In the genomic region with DNA sequence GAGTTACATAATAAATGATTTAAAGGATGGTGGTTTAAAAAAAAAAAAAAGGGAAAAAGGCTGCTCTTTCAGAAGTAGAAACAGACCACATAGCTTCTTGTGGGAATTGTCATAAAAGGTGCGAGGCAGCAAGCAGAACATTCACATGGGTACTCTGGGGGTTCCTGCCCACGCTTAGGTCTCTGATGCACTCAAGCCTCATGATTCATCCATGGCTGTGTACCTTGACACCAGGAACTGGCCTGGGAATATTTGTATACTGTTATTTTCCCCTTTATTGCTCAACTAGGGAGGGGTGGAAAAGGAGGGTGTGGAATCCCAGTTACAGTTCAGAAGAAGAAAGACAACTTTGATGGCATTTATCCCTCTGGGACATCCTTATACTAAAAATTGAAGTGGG, we compare ENCODE assay signal across 24 cellular contexts. TPM values are rescaled to one million over a fixed set of nuclear protein-coding genes. Genes with fewer than 3 reads are reported as not detected.
DNase-seq lines count a peak whose midpoint lies in the region; ATAC-seq, FAIRE-seq and TF ChIP-seq lines count a peak whose summit lies in the region.
"Had no signal": no experiment of that assay in that cellular context is flagged by ENCODE, and none has a peak within 500 bp of the region (broad histone marks: within the 10 kb centered on the region; RNA-seq: fewer than 3 reads in every experiment).

No MANE protein-coding gene starts in this region.

- no CpG with 5 or more reads among the region's 2 CpGs for WGBS in H9 (ENCODE audit: extremely low coverage, insufficient read length, low lambda C conversion rate)

- no peak overlapping the region for H3K4ac ChIP-seq in H9 (ENCODE audit: low read depth, low read length)

- H2BK120ac ChIP-seq in H9 (ENCODE audit: low read depth, low read length, poor library complexity, severe bottlenecking) = no peak overlapping the region

- H3K4me1 ChIP-seq in mucosa of rectum (ENCODE audit: control insufficient read depth in 2 of 2, insufficient read depth in 2 of 2, low read length in 2 of 2) = peaks cover 14 to 19% of the 10 kb centered on the region in 2 donors
- H3K4me1 ChIP-seq in effector memory CD4-positive, alpha-beta T cell (ENCODE audit: control insufficient read depth, insufficient read depth, low read length, poor library complexity, severe bottlenecking) = no peaks in the 10 kb centered on the region
- no peaks in the 10 kb centered on the region; the same call in 1 of the 2 replicates for H3K4me1 ChIP-seq in H9 (ENCODE audit: insufficient read depth, low read length)
- H3K4me1 ChIP-seq: vagina had no signal

- H2BK5ac ChIP-seq in H9 (ENCODE audit: insufficient read length, low read length) = no peak overlapping the region

- no peak overlapping the region for H3K56ac ChIP-seq in H9 (ENCODE audit: insufficient read length, low read depth, low read length)

- H3K79me2 ChIP-seq in H9 (ENCODE audit: insufficient read depth, low read length) = no peaks in the 10 kb centered on the region

- DNase-seq in Daoy (ENCODE audit: low read depth) (peak; percentile 57), RCC 7860 (ENCODE audit: low spot score) (peak; percentile 88), H9 (no peak), cerebellar nuclear complex (lab: John Stamatoyannopoulos, UW) (no peak)
- no peak for DNase-seq in effector memory CD4-positive, alpha-beta T cell
- DNase-seq: activated CD8-positive, alpha-beta memory T cell treated with anti-CD3 and anti-CD28 coated beads for 24 hours; activated gamma-delta T cell treated with Interleukin-2 at 50 U/mL for 16 hours; body of pancreas; head of caudate nucleus; Kasumi-1; left ventricle myocardium inferior; NCI-H187; stimulated activated naive CD4-positive, alpha-beta T cell treated with Interleukin-2 at 50 U/mL for 16 hours; SW 1271 had no signal

- peak overlapping the region in 1 of 3 experiments; percentile 32; a peak in 1 of 7 replicates for H3K27ac Mint-ChIP-seq in H9
- H3K27ac Mint-ChIP-seq: neural progenitor cell had no signal

- H4K5ac ChIP-seq in H9 (ENCODE audit: insufficient read length, low read depth, low read length) = no peak overlapping the region

- H3K9me3 ChIP-seq in mucosa of rectum (ENCODE audit: control insufficient read depth in 2 of 2, low read length in 2 of 2) = no peaks in the 10 kb centered on the region
- no peaks in the 10 kb centered on the region for H3K9me3 ChIP-seq in effector memory CD4-positive, alpha-beta T cell (ENCODE audit: control insufficient read depth, low read length)
- H3K9me3 ChIP-seq in H9 (ENCODE audit: control insufficient read depth, low read depth, low read length) = no peaks in the 10 kb centered on the region
- H3K9me3 ChIP-seq: body of pancreas, vagina had no signal

- no peak overlapping the region for H3K18ac ChIP-seq in H9 (ENCODE audit: insufficient read length, low read depth, low read length)

- no peak overlapping the region for H4K8ac ChIP-seq in H9 (replicated peaks; ENCODE audit: insufficient read length, low read depth, low read length)

- ATAC-seq in esophagus mucosa (peak; percentile 59), HG03469 (IDR thresholded peaks at IDR 0.05; ENCODE audit: unreplicated experiment) (no peak)
- ATAC-seq: body of pancreas, Panc1, sciatic nerve had no signal

- no peak overlapping the region for H2BK15ac ChIP-seq in H9 (ENCODE audit: low read depth, low read length)

- peaks cover 16 to 23% of the 10 kb centered on the region in 2 experiments for H3K4me1 Mint-ChIP-seq in H9

- H3K79me1 ChIP-seq in H9 (ENCODE audit: insufficient read depth, low read depth, low read length, poor library complexity, severe bottlenecking) = no peaks in the 10 kb centered on the region

- peaks cover 8 to 11% (median 10%) of the 10 kb centered on the region in 3 experiments; a peak in 6 of 7 replicates for H3K36me3 Mint-ChIP-seq in H9 (ENCODE audit: insufficient read depth in 1 of 3, low read depth in 3 of 3)

- no peak overlapping the region for H3K23ac ChIP-seq in H9 (ENCODE audit: insufficient read length, low read depth, low read length)

- H3K27me3 ChIP-seq in mucosa of rectum (ENCODE audit: control insufficient read depth in 2 of 2, insufficient read depth in 2 of 2, low read length in 2 of 2) (no peaks in the 10 kb centered on the region), H9 (ENCODE audit: insufficient read depth, low read length) (no peaks in the 10 kb centered on the region)
- no peaks in the 10 kb centered on the region for H3K27me3 ChIP-seq in effector memory CD4-positive, alpha-beta T cell (replicated peaks; ENCODE audit: control insufficient read depth, insufficient read depth, low read length, poor library complexity, severe bottlenecking)
- H3K27me3 ChIP-seq: body of pancreas, neural progenitor cell, vagina had no signal

- H3K9me3 Mint-ChIP-seq in H9 = no peaks in the 10 kb centered on the region
- H3K9me3 Mint-ChIP-seq: neural progenitor cell had no signal

- no peaks in the 10 kb centered on the region for H3K27me3 Mint-ChIP-seq in H9 (ENCODE audit: low read depth)

- no peak for TF ChIP-seq CTCF in H9 (conservative IDR thresholded peaks at IDR 0.05)

- H2AK5ac ChIP-seq in H9 (ENCODE audit: insufficient read length, low read length) = no peak overlapping the region

- H4K91ac ChIP-seq in H9 (ENCODE audit: insufficient read length, low read depth, low read length) = no peak overlapping the region

- no peak overlapping the region for H2BK12ac ChIP-seq in H9 (ENCODE audit: insufficient read length, low read depth, low read length)

- no peak overlapping the region for H3K4me3 ChIP-seq in mucosa of rectum (ENCODE audit: low read length in 2 of 2)
- no peak overlapping the region for H3K4me3 ChIP-seq in effector memory CD4-positive, alpha-beta T cell (ENCODE audit: insufficient read depth, low read depth, low read length, poor library complexity, severe bottlenecking)
- H3K4me3 ChIP-seq: body of pancreas, left ventricle myocardium inferior, neural progenitor cell, vagina had no signal

- no peak overlapping the region for H3K14ac ChIP-seq in H9 (ENCODE audit: insufficient read depth, low read length)

- H4K20me1 ChIP-seq in H9 (ENCODE audit: control insufficient read depth, insufficient read depth, insufficient read length) = no peaks in the 10 kb centered on the region

- peaks cover 2% of the 10 kb centered on the region for H3K23me2 ChIP-seq in H9 (ENCODE audit: insufficient read length, low read depth, low read length, poor library complexity, severe bottlenecking)

- H3K27ac ChIP-seq in mucosa of rectum (ENCODE audit: low read depth in 2 of 2, low read length in 2 of 2) (peak overlapping the region; percentile 12 to 39), H9 (ENCODE audit: insufficient read length, low read depth, low read length) (no peak overlapping the region)
- no peak overlapping the region for H3K27ac ChIP-seq in effector memory CD4-positive, alpha-beta T cell (ENCODE audit: insufficient read depth, low read length, poor library complexity, severe bottlenecking)
- H3K27ac ChIP-seq: body of pancreas, left ventricle myocardium inferior, neural progenitor cell, vagina, VCaP had no signal

- H2BK20ac ChIP-seq in H9 (ENCODE audit: low read depth, low read length, poor library complexity, severe bottlenecking) = no peak overlapping the region

- no peak overlapping the region for H3K9ac ChIP-seq in mucosa of rectum (ENCODE audit: low read depth in 1 of 2, low read length in 2 of 2)
- no peak overlapping the region for H3K9ac ChIP-seq in H9 (ENCODE audit: extremely low read depth, insufficient read length, low read length)
- H3K9ac ChIP-seq: neural progenitor cell had no signal

- no peak overlapping the region for H3K4me2 ChIP-seq in H9 (ENCODE audit: insufficient read depth, insufficient read length, low read length)
- H3K4me2 ChIP-seq: neural progenitor cell had no signal

- H2AFZ ChIP-seq in H9 (ENCODE audit: low read length) = no peak overlapping the region
- H2AFZ ChIP-seq: neural progenitor cell had no signal

- no peak overlapping the region for H3K4me3 Mint-ChIP-seq in H9
- H3K4me3 Mint-ChIP-seq: neural progenitor cell had no signal

- H3K36me3 ChIP-seq in mucosa of rectum (ENCODE audit: control insufficient read depth in 2 of 2, insufficient read depth in 2 of 2, low read length in 2 of 2) = peaks cover 0 to 2% of the 10 kb centered on the region in 2 donors
- no peaks in the 10 kb centered on the region for H3K36me3 ChIP-seq in effector memory CD4-positive, alpha-beta T cell (ENCODE audit: control insufficient read depth, insufficient read depth, low read length)
- H3K36me3 ChIP-seq: neural progenitor cell, vagina had no signal

- FAIRE-seq in RCC 7860 (lab: Jason Lieb, UNC) = peak; percentile 93
- FAIRE-seq: D721Med, H1 had no signal

- H3T11ph ChIP-seq in H9 (ENCODE audit: low read length) = no peak overlapping the region

RNA-seq across cellular contexts. Expression of a gene that starts 4.0 kb away (rescaled TPM):
- total RNA-seq in Daoy (2014; rRNA removed; shearing (Covaris generic)) = 44.2 and 52.6 TPM in 2 replicates
- total RNA-seq in esophagus mucosa (35.3 TPM), H9 (2021) (23.8 and 26.7 TPM in 2 replicates)

RNA-seq across cellular contexts. Expression of a gene that starts 34.7 kb away (rescaled TPM):
- not detected in 2 replicates for total RNA-seq in Daoy (2014; rRNA removed; shearing (Covaris generic))
- total RNA-seq in esophagus mucosa (2.0 TPM), H9 (2021) (not detected in 2 replicates)
- total RNA-seq: H1 had no signal

RNA-seq across cellular contexts. Expression of a gene that starts 54.9 kb away (rescaled TPM):
- 0.06 TPM in 1 of 2 replicates, not detected in the other for total RNA-seq in Daoy (2014; rRNA removed; shearing (Covaris generic))
- total RNA-seq in esophagus mucosa = not detected
- not detected in 2 replicates for total RNA-seq in H9 (2021)
- total RNA-seq: body of pancreas, H1 had no signal

Comparison
In these comparisons a context has a peak if more than half of its experiments do, and no peak if none do; other contexts are left out.
1. DNase-seq: peak in Daoy (single experiment) and RCC 7860 (single experiment); none in effector memory CD4-positive, alpha-beta T cell (0 of 3), H9 (single experiment) and cerebellar nuclear complex (0 of 2).
2. H3K27ac ChIP-seq: peak in mucosa of rectum (2 of 2); none in effector memory CD4-positive, alpha-beta T cell (single experiment) and H9 (single experiment).